8 cellular contexts compared by ENCODE assay signal in the genomic region with DNA sequence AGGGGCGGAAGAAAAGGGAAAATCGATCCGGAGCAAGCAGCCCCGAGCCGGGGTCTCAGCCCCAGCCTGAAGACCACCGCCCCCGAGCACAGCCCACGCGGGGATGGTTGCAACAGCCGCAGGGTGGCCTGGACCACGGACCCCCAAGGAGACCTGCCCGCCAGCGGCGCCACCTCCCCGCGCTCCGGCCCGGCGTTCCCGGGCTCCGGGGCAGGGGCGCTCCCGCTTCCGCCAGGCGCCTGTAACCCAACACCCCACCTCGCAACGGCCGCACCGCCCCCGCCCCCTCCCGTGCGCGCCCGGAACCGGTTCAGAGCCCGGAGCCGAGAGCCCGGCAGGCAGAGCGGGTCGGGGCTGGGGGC. TPM values are rescaled to one million over a fixed set of nuclear protein-coding genes. Genes with fewer than 3 reads are reported as not detected.
DNase-seq lines count a peak whose midpoint lies in the region; ATAC-seq and TF ChIP-seq lines count a peak whose summit lies in the region.

No MANE protein-coding gene starts in this region.

- CTCF ChIA-PET in A673 (lab: Charles Lee) = no interaction called here

- intact Hi-C loops in A673 (cut with micrococcal nuclease; ENCODE audit: unreplicated experiment) = loop anchor here (2.0 kb wide), 2 partner anchors 26 to 68 kb away; no protein-coding TSS in a partner anchor

- H3K9me3 ChIP-seq in A673 (ENCODE audit: low read depth, low read length, poor library complexity, severe bottlenecking) = no peaks in the 10 kb centered on the region
- no peaks in the 10 kb centered on the region for H3K9me3 ChIP-seq in iPS DF 6.9 (ENCODE audit: control insufficient read depth, insufficient read depth, low read length)
- H3K9me3 ChIP-seq in skeletal muscle satellite cell (replicated peaks; ENCODE audit: low read length) = no peaks in the 10 kb centered on the region

- peak; percentile 60 for DNase-seq in A673 (ENCODE audit: low spot score)
- peak; percentile 48 for DNase-seq in RKO (ENCODE audit: low spot score)
- peak; percentile 24 for DNase-seq in amniotic stem cell (lab: John Stamatoyannopoulos, UW)
- no peak for DNase-seq in iPS DF 6.9 (ENCODE audit: low read depth, low spot score)

- H3K4me3 ChIP-seq in A673 (ENCODE audit: low read depth, low read length, poor library complexity, severe bottlenecking) (peak overlapping the region; percentile 100), iPS DF 6.9 (ENCODE audit: low read length) (peak overlapping the region; percentile 86), skeletal muscle satellite cell (ENCODE audit: low read length) (peak overlapping the region; percentile 98)

- H3K36me3 ChIP-seq in A673 (ENCODE audit: insufficient read depth, low read length, poor library complexity, severe bottlenecking) = peaks cover 9% of the 10 kb centered on the region
- peaks cover 5% of the 10 kb centered on the region; the same call in 1 of the 2 replicates for H3K36me3 ChIP-seq in iPS DF 6.9 (ENCODE audit: control insufficient read depth, insufficient read depth, low read length)
- peaks cover 30% of the 10 kb centered on the region for H3K36me3 ChIP-seq in skeletal muscle satellite cell (ENCODE audit: insufficient read depth, low read length)

- H3K27me3 ChIP-seq in A673 (replicated peaks; ENCODE audit: insufficient read depth, low read depth, low read length, poor library complexity) = no peaks in the 10 kb centered on the region
- H3K27me3 ChIP-seq in iPS DF 6.9 (ENCODE audit: control insufficient read depth, insufficient read depth, low read length) = no peaks in the 10 kb centered on the region
- no peaks in the 10 kb centered on the region for H3K27me3 ChIP-seq in skeletal muscle satellite cell (ENCODE audit: control insufficient read depth, insufficient read depth, low read length)

- POLR2A ChIA-PET in A673 (lab: Charles Lee; ENCODE audit: low non-redundant PET) = interaction anchor here (0.6 kb wide), 1 partner anchor 26 kb away, joined by 3 read pairs; no protein-coding TSS in a partner anchor

- H3K27ac ChIP-seq in A673 (ENCODE audit: low read depth, low read length, poor library complexity, severe bottlenecking) (peak overlapping the region; percentile 96), iPS DF 6.9 (ENCODE audit: low read length) (no peak overlapping the region)

- H3K4me2 ChIP-seq in skeletal muscle satellite cell (ENCODE audit: low read length) = peak overlapping the region; percentile 83

- H3K4me1 ChIP-seq in A673 (ENCODE audit: insufficient read depth, low read length, poor library complexity, severe bottlenecking) (peaks cover 13% of the 10 kb centered on the region), iPS DF 6.9 (ENCODE audit: control insufficient read depth, insufficient read depth, low read length) (0 out of 2 replicates have a peak, but pooled peaks cover 1% of the 10 kb centered on the region), skeletal muscle satellite cell (ENCODE audit: control insufficient read depth, insufficient read depth, low read length) (peaks cover 56% of the 10 kb centered on the region)

- TF ChIP-seq CTCF in A673 (conservative IDR thresholded peaks at IDR 0.05; ENCODE audit: low read depth, low read length) = 0 out of 2 replicates have a peak, but pooled peaks have one; percentile 9

- ATAC-seq in GM19438 (IDR thresholded peaks at IDR 0.05; ENCODE audit: low read depth, unreplicated experiment) = peak; percentile 40
- no peak for ATAC-seq in HG02981 (IDR thresholded peaks at IDR 0.05; ENCODE audit: unreplicated experiment)
- ATAC-seq in GM18519 (IDR thresholded peaks at IDR 0.05; ENCODE audit: low FRiP score, unreplicated experiment) = no peak

- BruUV-seq in A673 (replicated peaks; lab: Mats Ljungman, UMichigan) = no TSS peak

- peak overlapping the region; percentile 99 for H3K9ac ChIP-seq in skeletal muscle satellite cell (ENCODE audit: low read depth, low read length)

- WGBS in iPS DF 6.9 (ENCODE audit: insufficient coverage, insufficient read length) = no CpG with 5 or more reads among the region's 40 CpGs

RNA-seq across cellular contexts. Expression of gene ACTN1, which starts 0.6 kb away (rescaled TPM):
- 148 and 163 TPM in 2 replicates for total RNA-seq in A673 (2021)
- total RNA-seq in skeletal muscle satellite cell (2012; rRNA removed) = 110 and 141 TPM in 2 replicates
